Comparison of ENCODE assay signal across 9 cellular contexts in genomic region chr12:65685514-65685913, GRCh38.
DNase-seq lines count a peak whose midpoint lies in the region; ATAC-seq and TF ChIP-seq lines count a peak whose summit lies in the region.
"Had no signal": no experiment of that assay in that cellular context is flagged by ENCODE, and none has a peak within 500 bp of the region (broad histone marks: within the 10 kb centered on the region; RNA-seq: fewer than 3 reads in every experiment).

No MANE protein-coding gene starts in this region.

- no peak for ATAC-seq in GM21786 (IDR thresholded peaks at IDR 0.05; ENCODE audit: unreplicated experiment)

- TF ChIP-seq CTCF in GM13977 (IDR thresholded peaks at IDR 0.05; ENCODE audit: extremely low read depth, insufficient read depth, missing control alignments), result peak; percentile 38

- DNase-seq in A172 (ENCODE audit: low spot score) (peak; percentile 30), GM13977 (ENCODE audit: low spot score) (no peak), SK-MEL-5 (ENCODE audit: low read depth, low spot score) (peak; percentile 72), globus pallidus (ENCODE audit: low spot score) (peak; percentile 2), NCI-H510A (lab: John Stamatoyannopoulos, UW) (no peak), COR-L47 (lab: John Stamatoyannopoulos, UW) (no peak), NCI-H2227 (lab: John Stamatoyannopoulos, UW; ENCODE audit: unreplicated experiment) (no peak)
- DNase-seq: NCI-H187 treated with DMSO at 0.1 percent for 48 hours had no signal

- in situ Hi-C loops in GM13977 (cut with MboI; ENCODE audit: low pct_unique_long_range_greater_than_20kb, low sequenced_read_pairs, unreplicated experiment), result no loop called here
- in situ Hi-C loops in SK-MEL-5 (cut with HindIII; ENCODE audit: low pct_unique_long_range_greater_than_20kb, low sequenced_read_pairs), result no loop called here

Comparison
In these comparisons a context has a peak if more than half of its experiments do, and no peak if none do; other contexts are left out.
1. DNase-seq: peak in A172 (single experiment), SK-MEL-5 (single experiment) and globus pallidus (single experiment); none in GM13977 (single experiment), NCI-H510A (single experiment), COR-L47 (single experiment) and NCI-H2227 (single experiment).